8 cellular contexts compared by ENCODE assay signal in the genomic region with DNA sequence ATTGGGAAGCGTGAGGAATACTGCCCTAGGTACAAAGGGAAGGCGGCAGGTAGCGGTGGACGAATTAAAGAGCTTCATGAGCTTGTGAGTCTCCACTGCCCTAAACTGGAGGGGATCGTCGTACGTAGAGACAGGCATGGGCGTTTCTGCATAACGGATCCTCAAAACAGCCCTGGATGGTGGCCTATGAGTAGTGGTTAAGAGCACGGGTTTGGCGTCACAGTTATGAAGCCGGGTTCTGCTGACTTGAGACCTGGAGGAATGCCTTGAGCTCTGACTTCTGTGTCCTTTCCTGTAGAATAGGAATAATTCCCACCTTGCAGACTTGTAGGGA. TPM values are rescaled to one million over a fixed set of nuclear protein-coding genes. Genes with fewer than 3 reads are reported as not detected.
DNase-seq lines count a peak whose midpoint lies in the region; ATAC-seq and TF ChIP-seq lines count a peak whose summit lies in the region.

No MANE protein-coding gene starts in this region.

- H3K9me3 ChIP-seq in heart left ventricle, result no peaks in the 10 kb centered on the region

- H3K27ac Mint-ChIP-seq in activated naive CD4-positive, alpha-beta T cell treated with anti-CD3 and anti-CD28 coated beads for 36 hours, result peak overlapping the region; percentile 96

- H3K27me3 Mint-ChIP-seq in activated naive CD4-positive, alpha-beta T cell treated with anti-CD3 and anti-CD28 coated beads for 36 hours (ENCODE audit: low read depth), result no peaks in the 10 kb centered on the region

- CTCF ChIA-PET in activated naive CD4-positive, alpha-beta T cell treated with anti-CD3 and anti-CD28 coated beads for 36 hours (lab: Charles Lee), result interaction anchor here (0.8 to 7.3 kb wide), 8 partner anchors 8 to 108 kb away, joined by 3 to 60 read pairs (median 6); partner anchors contain the start of gene TMEM216

- no peak for TF ChIP-seq CTCF in GM13977 (IDR thresholded peaks at IDR 0.05; ENCODE audit: extremely low read depth, insufficient read depth, missing control alignments)
- TF ChIP-seq CTCF in heart left ventricle (IDR thresholded peaks at IDR 0.05), result no peak

- no peaks in the 10 kb centered on the region for H3K9me3 Mint-ChIP-seq in activated naive CD4-positive, alpha-beta T cell treated with anti-CD3 and anti-CD28 coated beads for 36 hours

- H3K36me3 Mint-ChIP-seq in activated naive CD4-positive, alpha-beta T cell treated with anti-CD3 and anti-CD28 coated beads for 36 hours (ENCODE audit: low read depth), result peaks cover 18% of the 10 kb centered on the region

- ATAC-seq in heart left ventricle, result peak in 3 of 4 donors; percentile 1 to 16 (median 13)

- in situ Hi-C loops in GM13977 (cut with MboI; ENCODE audit: low pct_unique_long_range_greater_than_20kb, low sequenced_read_pairs, unreplicated experiment), result no loop called here

- H3K27me3 ChIP-seq in heart left ventricle, result no peaks in the 10 kb centered on the region

- H3K4me1 Mint-ChIP-seq in activated naive CD4-positive, alpha-beta T cell treated with anti-CD3 and anti-CD28 coated beads for 36 hours (ENCODE audit: low read depth), result peaks cover 40% of the 10 kb centered on the region

- peaks cover 0 to 49% (median 28%) of the 10 kb centered on the region in 12 donors for H3K4me1 ChIP-seq in heart left ventricle

- peak overlapping the region; percentile 46 to 86 (median 73) for H3K4me3 ChIP-seq in heart left ventricle

- peak overlapping the region; percentile 95 to 100 (median 99) for H3K27ac ChIP-seq in heart left ventricle

- H3K4me3 Mint-ChIP-seq in activated naive CD4-positive, alpha-beta T cell treated with anti-CD3 and anti-CD28 coated beads for 36 hours, result peak overlapping the region; percentile 100

- TF ChIP-seq POLR2A in heart left ventricle (IDR thresholded peaks at IDR 0.05), result no peak

- H3K36me3 ChIP-seq in heart left ventricle, result peaks cover 0 to 41% (median 37%) of the 10 kb centered on the region in 9 donors

- 0 to 2% (median 1%) methylated on average over 12 of the region's 12 CpGs for WGBS in heart left ventricle, 4 donors

- DNase-seq in GM13977 (ENCODE audit: low spot score), result peak; percentile 51
- DNase-seq in NCI-H146 treated with DMSO at 0.1 percent for 48 hours (lab: John Stamatoyannopoulos, UW; ENCODE audit: unreplicated experiment), result peak; percentile 52
- peak; percentile 48 for DNase-seq in activated naive CD4-positive, alpha-beta T cell treated with anti-CD3 and anti-CD28 coated beads for 36 hours
- DNase-seq in heart left ventricle, result no peak
- peak; percentile 49 for DNase-seq in renal cortical epithelial cell (ENCODE audit: low read depth)
- no peak for DNase-seq in mesenteric fat pad (ENCODE audit: low spot score)
- no peak for DNase-seq in glomerular visceral epithelial cell (ENCODE audit: extremely low spot score)
- no peak for DNase-seq in putamen (ENCODE audit: low spot score)

- intact Hi-C loops in activated naive CD4-positive, alpha-beta T cell treated with anti-CD3 and anti-CD28 coated beads for 36 hours (cut with micrococcal nuclease), result loop anchor here (1.0 to 10.0 kb wide), 5 partner anchors 29 to 1608 kb away; partner anchors contain the start of genes CCDC86, DDB1, SDHAF2 and STX3
- intact Hi-C loops in heart left ventricle (cut with DNase I), result loop anchor here in 1 of 10 donors (2.0 kb wide), 1 partner anchor 30 kb away; the partner anchor contains the start of genes DDB1 and TKFC

RNA-seq across cellular contexts. Expression of gene TMEM138, which starts 0.3 kb away (rescaled TPM):
- 10 to 100 TPM; 35.6 to 41.4 TPM for total RNA-seq in activated naive CD4-positive, alpha-beta T cell treated with anti-CD3 and anti-CD28 coated beads for 36 hours
- total RNA-seq in heart left ventricle (10 to 100 TPM; 15.7 to 27.0 (median 19.0) TPM), renal cortical epithelial cell (12.3 and 22.9 TPM in 2 replicates), mesenteric fat pad (68.2 TPM)
- 10 to 100 TPM; 19.5 to 29.3 TPM for polyA plus RNA-seq in heart left ventricle

RNA-seq across cellular contexts. Expression of gene CYB561A3, which starts 0.8 kb away (rescaled TPM):
- total RNA-seq in activated naive CD4-positive, alpha-beta T cell treated with anti-CD3 and anti-CD28 coated beads for 36 hours, result 10 to 100 TPM; 31.7 to 31.8 TPM
- total RNA-seq in heart left ventricle (10 to 100 TPM in 6 of 9 donors, 1 to 10 TPM in 3; 6.7 to 23.9 (median 11.9) TPM), renal cortical epithelial cell (20.1 and 47.0 TPM in 2 replicates), mesenteric fat pad (34.4 TPM)
- polyA plus RNA-seq in heart left ventricle, result 10 to 100 TPM in 1 of 2 donors, 1 to 10 TPM in 1; 7.6 to 12.3 TPM

RNA-seq across cellular contexts. Expression of gene TKFC, which starts 29.5 kb away (rescaled TPM):
- total RNA-seq in activated naive CD4-positive, alpha-beta T cell treated with anti-CD3 and anti-CD28 coated beads for 36 hours, result 100 to 1,000 TPM; 146 to 154 TPM
- total RNA-seq in heart left ventricle, result 10 to 100 TPM in 8 of 9 donors, 1 to 10 TPM in 1; 10.0 to 31.2 (median 16.8) TPM
- 10 to 100 TPM; 10.7 to 16.2 TPM for polyA plus RNA-seq in heart left ventricle
- 15.3 and 37.0 TPM in 2 replicates for total RNA-seq in renal cortical epithelial cell
- 21.2 TPM for total RNA-seq in mesenteric fat pad

RNA-seq across cellular contexts. Expression of gene DDB1, which starts 29.6 kb away (rescaled TPM):
- total RNA-seq in activated naive CD4-positive, alpha-beta T cell treated with anti-CD3 and anti-CD28 coated beads for 36 hours, result 100 to 1,000 TPM; 227 to 236 TPM
- 100 to 1,000 TPM; 121 to 156 (median 130) TPM for total RNA-seq in heart left ventricle
- polyA plus RNA-seq in heart left ventricle, result 100 to 1,000 TPM in 1 of 2 donors, 10 to 100 TPM in 1; 78.8 to 158 TPM
- total RNA-seq in renal cortical epithelial cell, result 281 and 392 TPM in 2 replicates
- 195 TPM for total RNA-seq in mesenteric fat pad

RNA-seq across cellular contexts. Expression of gene TMEM216, which starts 29.9 kb away (rescaled TPM):
- 1 to 10 TPM; 5.5 to 6.3 TPM for total RNA-seq in activated naive CD4-positive, alpha-beta T cell treated with anti-CD3 and anti-CD28 coated beads for 36 hours
- 1 to 10 TPM; 2.8 to 9.3 (median 4.8) TPM for total RNA-seq in heart left ventricle
- 1 to 10 TPM; 4.5 to 7.1 TPM for polyA plus RNA-seq in heart left ventricle
- total RNA-seq in renal cortical epithelial cell, result 10.9 and 12.0 TPM in 2 replicates
- total RNA-seq in mesenteric fat pad, result 9.9 TPM

Comparison
In these comparisons a context has a peak if more than half of its experiments do, and no peak if none do; other contexts are left out.
1. DNase-seq: peak in GM13977 (single experiment), NCI-H146 treated with DMSO at 0.1 percent for 48 hours (single experiment), activated naive CD4-positive, alpha-beta T cell treated with anti-CD3 and anti-CD28 coated beads for 36 hours (single experiment) and renal cortical epithelial cell (single experiment); none in heart left ventricle (0 of 5), mesenteric fat pad (single experiment), glomerular visceral epithelial cell (single experiment) and putamen (single experiment).